ENCODE assay signal across 16 cellular contexts in genomic region chr2:168649105-168649504, GRCh38.
DNase-seq lines count a peak whose midpoint lies in the region; ATAC-seq and TF ChIP-seq lines count a peak whose summit lies in the region.
"Had no signal": no experiment of that assay in that cellular context is flagged by ENCODE, and none has a peak within 500 bp of the region (broad histone marks: within the 10 kb centered on the region; RNA-seq: fewer than 3 reads in every experiment).

No MANE protein-coding gene starts in this region.

- H3K9me3 ChIP-seq in vagina = no peaks in the 10 kb centered on the region
- H3K9me3 ChIP-seq: Caco-2 had no signal

- no peak for TF ChIP-seq POLR2A in vagina (IDR thresholded peaks at IDR 0.05)

- TF ChIP-seq CTCF in HL-60 (IDR thresholded peaks at IDR 0.05; ENCODE audit: insufficient read depth, low read length) (no peak), progenitor cell of endocrine pancreas (IDR thresholded peaks at IDR 0.05; ENCODE audit: unreplicated experiment) (no peak), vagina (IDR thresholded peaks at IDR 0.05) (no peak), foreskin fibroblast (IDR thresholded peaks at IDR 0.05; ENCODE audit: low read depth, low read length) (no peak)

- intact Hi-C loops in left cardiac atrium (cut with DNase I) = no loop called here
- intact Hi-C loops in vagina (cut with DNase I) = no loop called here
- intact Hi-C loops in sciatic nerve (cut with DNase I) = no loop called here

- H3K27ac ChIP-seq in HL-60 (replicated peaks) (no peak overlapping the region), vagina (no peak overlapping the region)

- peaks cover 24% of the 10 kb centered on the region for H3K4me1 Mint-ChIP-seq in progenitor cell of endocrine pancreas (ENCODE audit: low read depth)
- peaks cover 34% of the 10 kb centered on the region for H3K4me1 Mint-ChIP-seq in activated naive CD8-positive, alpha-beta T cell treated with anti-CD3 and anti-CD28 coated beads, Interleukin-2, amount 50 U/mL, for 24 hours

- H3K9me3 Mint-ChIP-seq in progenitor cell of endocrine pancreas (ENCODE audit: low read depth) = peaks cover 11% of the 10 kb centered on the region
- no peaks in the 10 kb centered on the region for H3K9me3 Mint-ChIP-seq in activated naive CD8-positive, alpha-beta T cell treated with anti-CD3 and anti-CD28 coated beads, Interleukin-2, amount 50 U/mL, for 24 hours

- peaks cover 4% of the 10 kb centered on the region for H3K36me3 Mint-ChIP-seq in progenitor cell of endocrine pancreas (ENCODE audit: insufficient read depth)
- H3K36me3 Mint-ChIP-seq in activated naive CD8-positive, alpha-beta T cell treated with anti-CD3 and anti-CD28 coated beads, Interleukin-2, amount 50 U/mL, for 24 hours (ENCODE audit: low read depth) = peaks cover 8% of the 10 kb centered on the region

- ATAC-seq in left cardiac atrium = peak; percentile 46 to 65
- no peak for ATAC-seq in sciatic nerve
- no peak for ATAC-seq in activated naive CD8-positive, alpha-beta T cell treated with anti-CD3 and anti-CD28 coated beads, Interleukin-2, amount 50 U/mL, for 24 hours

- no peaks in the 10 kb centered on the region for H3K27me3 Mint-ChIP-seq in progenitor cell of endocrine pancreas
- no peaks in the 10 kb centered on the region for H3K27me3 Mint-ChIP-seq in activated naive CD8-positive, alpha-beta T cell treated with anti-CD3 and anti-CD28 coated beads, Interleukin-2, amount 50 U/mL, for 24 hours
- H3K27me3 Mint-ChIP-seq: activated naive CD8-positive, alpha-beta T cell had no signal

- H3K27me3 ChIP-seq in HL-60 (ENCODE audit: insufficient read depth, poor library complexity, severe bottlenecking) (no peaks in the 10 kb centered on the region), vagina (no peaks in the 10 kb centered on the region)

- H3K4me3 ChIP-seq in HL-60 (replicated peaks; ENCODE audit: insufficient read depth, low read length) = no peak overlapping the region
- no peak overlapping the region for H3K4me3 ChIP-seq in vagina
- H3K4me3 ChIP-seq in foreskin fibroblast (ENCODE audit: low read depth in 1 of 2, low read length in 2 of 2) = no peak overlapping the region

- H3K27ac Mint-ChIP-seq in progenitor cell of endocrine pancreas = peak overlapping the region; percentile 26
- no peak overlapping the region for H3K27ac Mint-ChIP-seq in activated naive CD8-positive, alpha-beta T cell treated with anti-CD3 and anti-CD28 coated beads, Interleukin-2, amount 50 U/mL, for 24 hours
- H3K27ac Mint-ChIP-seq: activated naive CD8-positive, alpha-beta T cell had no signal

- H3K4me3 Mint-ChIP-seq in progenitor cell of endocrine pancreas (ENCODE audit: low read depth) = no peak overlapping the region
- no peak overlapping the region for H3K4me3 Mint-ChIP-seq in activated naive CD8-positive, alpha-beta T cell treated with anti-CD3 and anti-CD28 coated beads, Interleukin-2, amount 50 U/mL, for 24 hours
- H3K4me3 Mint-ChIP-seq: activated naive CD8-positive, alpha-beta T cell had no signal

- DNase-seq in HL-60 (ENCODE audit: low read depth in 1 of 2, low spot score in 1 of 2) (peak; percentile 40 to 62), SKM-1 treated with dmso at 0.1 percent for 144 hours (lab: John Stamatoyannopoulos, UW; ENCODE audit: unreplicated experiment) (peak; percentile 25), left cardiac atrium (peak; percentile 32), progenitor cell of endocrine pancreas (ENCODE audit: low spot score, unreplicated experiment) (no peak), vagina (ENCODE audit: extremely low spot score in 2 of 2) (no peak), foreskin fibroblast (no peak), sciatic nerve (ENCODE audit: low spot score) (no peak)
- no peak for DNase-seq in activated naive CD8-positive, alpha-beta T cell treated with anti-CD3 and anti-CD28 coated beads, Interleukin-2, amount 50 U/mL, for 24 hours
- DNase-seq: activated CD4-positive, alpha-beta T cell treated with anti-CD3 and anti-CD28 coated beads, Interleukin-2, amount 50 U/mL, for 4 hours; activated T-cell treated with anti-CD3 and anti-CD28 coated beads, Interleukin-2, amount 50 U/mL, for 48 hours; Caco-2; NCI-H1436 treated with DMSO at 0.1 percent for 48 hours; NCI-H510A treated with DMSO at 0.1 percent for 48 hours; OCI-M1; posterior cingulate gyrus had no signal

- H3K4me1 ChIP-seq in vagina = peaks cover 7% of the 10 kb centered on the region
- H3K4me1 ChIP-seq: Caco-2 had no signal

- no peaks in the 10 kb centered on the region for H3K36me3 ChIP-seq in vagina

Comparison
In these comparisons a context has a peak if more than half of its experiments do, and no peak if none do; other contexts are left out.
1. DNase-seq: peak in HL-60 (2 of 2), SKM-1 treated with dmso at 0.1 percent for 144 hours (single experiment) and left cardiac atrium (single experiment); none in progenitor cell of endocrine pancreas (single experiment), vagina (0 of 2), foreskin fibroblast (0 of 2), sciatic nerve (single experiment) and activated naive CD8-positive, alpha-beta T cell treated with anti-CD3 and anti-CD28 coated beads, Interleukin-2, amount 50 U/mL, for 24 hours (single experiment).
2. ATAC-seq: peak in left cardiac atrium (2 of 2); none in sciatic nerve (single experiment) and activated naive CD8-positive, alpha-beta T cell treated with anti-CD3 and anti-CD28 coated beads, Interleukin-2, amount 50 U/mL, for 24 hours (single experiment).